ENCODE assay signal across 16 cellular contexts in genomic region chrX:109926743-109927662, GRCh38.
DNase-seq lines count a peak whose midpoint lies in the region; ATAC-seq and TF ChIP-seq lines count a peak whose summit lies in the region.
"Had no signal": no experiment of that assay in that cellular context is flagged by ENCODE, and none has a peak within 500 bp of the region (broad histone marks: within the 10 kb centered on the region; RNA-seq: fewer than 3 reads in every experiment).

No MANE protein-coding gene starts in this region.

- TF ChIP-seq CTCF in MM.1S (IDR thresholded peaks at IDR 0.05; ENCODE audit: low read length) (no peak), psoas muscle (IDR thresholded peaks at IDR 0.05) (no peak)

- 33 to 61% (median 47%) methylated on average over 5 of the region's 5 CpGs for WGBS in psoas muscle, 3 donors
- WGBS in mesenchymal stem cell, result 91% methylated on average over 5 of the region's 5 CpGs

- no peak overlapping the region for H3K14ac ChIP-seq in mesenchymal stem cell (ENCODE audit: low read length in 2 of 2)

- peak overlapping the region in 1 of 2 experiments; percentile 42 for H2BK12ac ChIP-seq in mesenchymal stem cell (ENCODE audit: low read length in 2 of 2)

- H3K18ac ChIP-seq in mesenchymal stem cell (ENCODE audit: low read depth in 1 of 2, low read length in 2 of 2), result peak overlapping the region in 1 of 2 experiments; percentile 21

- H2AFZ ChIP-seq in MM.1S (ENCODE audit: low read length) (no peak overlapping the region), mesenchymal stem cell (ENCODE audit: low read depth, low read length) (no peak overlapping the region)
- H2AFZ ChIP-seq: PC-9 had no signal

- H3K4ac ChIP-seq in mesenchymal stem cell (ENCODE audit: low read depth in 1 of 2, low read length in 2 of 2), result no peak overlapping the region

- H2BK15ac ChIP-seq in mesenchymal stem cell (ENCODE audit: low read depth, poor library complexity, severe bottlenecking), result no peak overlapping the region

- no peak overlapping the region for H4K91ac ChIP-seq in mesenchymal stem cell (ENCODE audit: low read length)

- no peaks in the 10 kb centered on the region for H3K79me2 ChIP-seq in MM.1S (ENCODE audit: low read length)

- no peaks in the 10 kb centered on the region for H3K36me3 ChIP-seq in MM.1S (replicated peaks; ENCODE audit: insufficient read depth, low read length)
- no peaks in the 10 kb centered on the region for H3K36me3 ChIP-seq in psoas muscle (ENCODE audit: insufficient read depth in 1 of 2, low read depth in 1 of 2)
- no peaks in the 10 kb centered on the region for H3K36me3 ChIP-seq in mesenchymal stem cell (ENCODE audit: control insufficient read depth in 1 of 2, insufficient read depth in 2 of 2, low read depth in 1 of 2, low read length in 2 of 2)

- H3K9ac ChIP-seq in MM.1S (ENCODE audit: low read length), result peak overlapping the region; percentile 73
- no peak overlapping the region for H3K9ac ChIP-seq in mesenchymal stem cell (ENCODE audit: low read length)

- peak overlapping the region; percentile 99 for H3K27ac ChIP-seq in MM.1S (ENCODE audit: low read length)
- peak overlapping the region; percentile 89 for H3K27ac ChIP-seq in psoas muscle
- H3K27ac ChIP-seq in mesenchymal stem cell (ENCODE audit: low read length, poor library complexity, severe bottlenecking), result no peak overlapping the region
- H3K27ac ChIP-seq: C4-2B, HL-60, PC-9 had no signal

- no peaks in the 10 kb centered on the region for H3K79me1 ChIP-seq in mesenchymal stem cell (replicated peaks; ENCODE audit: low read length, poor library complexity, severe bottlenecking)

- H3K9me3 ChIP-seq in MM.1S (replicated peaks; ENCODE audit: insufficient read depth, low read length) (no peaks in the 10 kb centered on the region), psoas muscle (no peaks in the 10 kb centered on the region), mesenchymal stem cell (ENCODE audit: control insufficient read depth, low read length) (no peaks in the 10 kb centered on the region)

- H3F3A ChIP-seq in MM.1S (ENCODE audit: insufficient read depth, low read length), result peaks cover 28% of the 10 kb centered on the region

- H3K9me2 ChIP-seq in MM.1S (replicated peaks; ENCODE audit: insufficient read depth, low read length), result no peaks in the 10 kb centered on the region

- no peak overlapping the region for H3K23ac ChIP-seq in mesenchymal stem cell (ENCODE audit: low read length in 2 of 2)

- DNase-seq in MM.1S (no peak), amniotic epithelial cell (ENCODE audit: low read depth) (peak; percentile 42), left cardiac atrium (no peak), psoas muscle (no peak), mesenchymal stem cell (no peak), SW 1271 (lab: John Stamatoyannopoulos, UW) (no peak)
- DNase-seq: HCEC 1CT, NCI-H1436, NCI-H2029, NCI-H2171 treated with DMSO at 0.1 percent for 48 hours, NCI-H446 treated with DMSO at 0.1 percent for 48 hours, NCI-H748 treated with DMSO at 0.1 percent for 48 hours, PC-9 had no signal

- no peak overlapping the region for H2BK120ac ChIP-seq in mesenchymal stem cell (ENCODE audit: low read depth, low read length)

- H3K4me1 ChIP-seq in MM.1S (ENCODE audit: low read length) (peaks cover 53% of the 10 kb centered on the region), psoas muscle (peaks cover 12% of the 10 kb centered on the region), mesenchymal stem cell (ENCODE audit: control insufficient read depth, insufficient read depth, low read depth, low read length) (no peaks in the 10 kb centered on the region)

- no peaks in the 10 kb centered on the region for H4K20me1 ChIP-seq in MM.1S (ENCODE audit: insufficient read depth, low read length)

- H3K4me2 ChIP-seq in MM.1S (ENCODE audit: low read depth, low read length), result peak overlapping the region; percentile 59; the same call in 1 of the 2 replicates
- H3K4me2 ChIP-seq in mesenchymal stem cell (ENCODE audit: low read length, poor library complexity, severe bottlenecking), result no peak overlapping the region
- H3K4me2 ChIP-seq: PC-9 had no signal

- no peaks in the 10 kb centered on the region for H3K27me3 ChIP-seq in MM.1S (replicated peaks; ENCODE audit: insufficient read depth, low read length)
- no peaks in the 10 kb centered on the region for H3K27me3 ChIP-seq in psoas muscle (ENCODE audit: insufficient read depth in 3 of 3, low read length in 2 of 3)
- H3K27me3 ChIP-seq in mesenchymal stem cell (ENCODE audit: control insufficient read depth in 1 of 2, insufficient read depth in 1 of 2, low read length in 2 of 2), result peaks cover 0 to 47% of the 10 kb centered on the region in 2 experiments

- no peak overlapping the region for H2AK5ac ChIP-seq in mesenchymal stem cell (ENCODE audit: low read length, severe bottlenecking)

- no peak overlapping the region for H4K8ac ChIP-seq in mesenchymal stem cell (ENCODE audit: low read length)

- H3K4me3 ChIP-seq in MM.1S (ENCODE audit: low read length), result no peak overlapping the region
- no peak overlapping the region for H3K4me3 ChIP-seq in psoas muscle
- no peak overlapping the region for H3K4me3 ChIP-seq in mesenchymal stem cell (ENCODE audit: insufficient read depth in 1 of 2, low read depth in 1 of 2, low read length in 2 of 2)
- H3K4me3 ChIP-seq: PC-9 had no signal

- intact Hi-C loops in left cardiac atrium (cut with DNase I), result loop anchor here in 1 of 2 donors (2.0 kb wide), 1 partner anchor 76 kb away; the partner anchor contains the start of gene TMEM164
- intact Hi-C loops in psoas muscle (cut with DNase I), result loop anchor here (5.0 to 10.0 kb wide), 2 partner anchors 65 to 78 kb away; partner anchors contain the start of gene TMEM164 (in 1 of the 2)

- no peak overlapping the region for H2BK5ac ChIP-seq in mesenchymal stem cell (ENCODE audit: low read depth, low read length, poor library complexity, severe bottlenecking)

- ATAC-seq in left cardiac atrium (peak; percentile 63 to 89), psoas muscle (peak; percentile 59 to 68 (median 62)), GM21529 (IDR thresholded peaks at IDR 0.05; ENCODE audit: unreplicated experiment) (no peak)
